9 cellular contexts compared by ENCODE assay signal in the genomic region with DNA sequence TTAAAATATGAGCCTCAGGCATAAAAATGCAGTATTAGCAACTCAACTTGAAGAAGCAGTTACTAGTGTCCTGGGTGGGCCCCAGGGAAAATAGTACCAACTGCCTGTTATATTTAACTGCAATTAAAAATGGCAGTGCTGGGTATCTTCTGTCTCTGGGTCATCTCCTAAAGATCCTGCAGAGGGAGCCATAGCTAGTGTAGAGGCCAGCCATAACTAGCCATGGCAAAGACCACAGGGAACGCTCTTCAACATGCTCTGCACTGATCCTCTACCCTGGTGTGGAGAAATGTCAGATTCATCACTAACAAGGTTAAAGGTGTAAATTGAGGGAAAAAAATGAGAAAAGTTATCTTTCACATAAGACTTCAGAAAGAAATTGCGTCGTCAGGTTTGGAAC.
DNase-seq lines count a peak whose midpoint lies in the region; ATAC-seq, FAIRE-seq and TF ChIP-seq lines count a peak whose summit lies in the region.
"Had no signal": no experiment of that assay in that cellular context is flagged by ENCODE, and none has a peak within 500 bp of the region (broad histone marks: within the 10 kb centered on the region; RNA-seq: fewer than 3 reads in every experiment).

No MANE protein-coding gene starts in this region.

- no peaks in the 10 kb centered on the region for H3K9me1 ChIP-seq in K562 (ENCODE audit: control insufficient read depth, insufficient read depth, low read length)

- POLR2A ChIA-PET in K562 (lab: Yijun Ruan, JAX): interaction anchor here (0.7 kb wide), 1 partner anchor 344 kb away, joined by 3 read pairs; no protein-coding TSS in a partner anchor

- no peak overlapping the region for H2BK15ac ChIP-seq in mesendoderm (replicated peaks; ENCODE audit: low read depth)

- no peaks in the 10 kb centered on the region for H3K4me1 ChIP-seq in DOHH2 (ENCODE audit: control insufficient read depth, low read length)
- no peaks in the 10 kb centered on the region for H3K4me1 ChIP-seq in K562 (replicated peaks in 1 of 2; ENCODE audit: control insufficient read depth in 2 of 2, insufficient read depth in 2 of 2, low read length in 2 of 2)
- H3K4me1 ChIP-seq in mesendoderm (ENCODE audit: control insufficient read depth, low read depth, low read length): peaks cover 2% of the 10 kb centered on the region
- no peaks in the 10 kb centered on the region for H3K4me1 ChIP-seq in ovary (ENCODE audit: insufficient read depth)

- H3K4me2 ChIP-seq in DOHH2 (ENCODE audit: low read length): no peak overlapping the region
- no peak overlapping the region for H3K4me2 ChIP-seq in K562 (ENCODE audit: insufficient read depth, low read length)
- no peak overlapping the region for H3K4me2 ChIP-seq in mesendoderm (ENCODE audit: low read length)

- H2AFZ ChIP-seq in K562 (ENCODE audit: low read depth, low read length): no peak overlapping the region

- TF ChIP-seq CTCF in DOHH2 (IDR thresholded peaks at IDR 0.05; ENCODE audit: low read depth, low read length, poor library complexity, severe bottlenecking) (peak; percentile 44), K562 (IDR thresholded peaks at IDR 0.05 in 2 of 3, conservative IDR thresholded peaks at IDR 0.05 in 1 of 3; ENCODE audit: insufficient read depth in 2 of 3, low read depth in 1 of 3, low read length in 3 of 3) (0 out of 6 replicates have a peak, but pooled peaks of 2 of the 3 experiments have one; percentile 16 to 19), ovary (IDR thresholded peaks at IDR 0.05) (no peak)

- no peak overlapping the region for H4K5ac ChIP-seq in mesendoderm (ENCODE audit: low read length)

- 0% methylated on average over 3 of the region's 3 CpGs for WGBS in K562 (ENCODE audit: insufficient coverage, low coverage, missing lambda C conversion rate)
- no CpG with 5 or more reads among the region's 3 CpGs for WGBS in mesendoderm (ENCODE audit: extremely low coverage, insufficient coverage, low lambda C conversion rate)
- WGBS in ovary, 3 donors: 65 to 78% (median 67%) methylated on average over 3 of the region's 3 CpGs

- H3K79me2 ChIP-seq in DOHH2 (ENCODE audit: control insufficient read depth, low read length) (no peaks in the 10 kb centered on the region), K562 (ENCODE audit: control insufficient read depth, insufficient read depth, low read length) (no peaks in the 10 kb centered on the region), mesendoderm (ENCODE audit: control insufficient read depth, insufficient read depth, low read length) (no peaks in the 10 kb centered on the region)

- H4K8ac ChIP-seq in mesendoderm (ENCODE audit: low read depth, low read length): no peak overlapping the region

- TF ChIP-seq EP300 in K562 (IDR thresholded peaks at IDR 0.05; ENCODE audit: low read length) (no peak), ovary (IDR thresholded peaks at IDR 0.05) (no peak)

- CTCF ChIA-PET in K562 (lab: Yijun Ruan, JAX; ENCODE audit: low intra/inter-chr PET ratio): no interaction called here

- TF ChIP-seq RAD21 in K562 (CRISPR knock-in tag; conservative IDR thresholded peaks at IDR 0.05 in 1 of 2, IDR thresholded peaks at IDR 0.05 in 1 of 2): peak in 1 of 2 experiments; percentile 29; a peak in 1 of 4 replicates

- TF ChIP-seq POLR2A in K562 (conservative IDR thresholded peaks at IDR 0.05): no peak
- no peak for TF ChIP-seq POLR2A in ovary (IDR thresholded peaks at IDR 0.05)

- H3K23ac ChIP-seq in mesendoderm (ENCODE audit: low read length): no peak overlapping the region

- intact Hi-C loops in K562 (cut with micrococcal nuclease) (no loop called here), ovary (cut with DNase I) (no loop called here)

- no peak overlapping the region for H3K4ac ChIP-seq in mesendoderm (ENCODE audit: low read depth, low read length)

- no peak overlapping the region for H2BK5ac ChIP-seq in mesendoderm (ENCODE audit: low read length)

- DNase-seq in LHCN-M2 (ENCODE audit: low read depth): peak; percentile 19
- peak; percentile 3 to 7 (median 6) for DNase-seq in K562 (ENCODE audit: extremely low read depth in 1 of 4, low spot score in 3 of 4)
- peak; percentile 62 for DNase-seq in mesendoderm
- no peak for DNase-seq in central memory CD4-positive, alpha-beta T cell
- DNase-seq in ovary: no peak
- DNase-seq: NCI-H1694 had no signal

- no peaks in the 10 kb centered on the region for H3K9me2 ChIP-seq in DOHH2 (replicated peaks; ENCODE audit: control insufficient read depth, low read length)

- no peak overlapping the region for H3K9ac ChIP-seq in K562 (ENCODE audit: insufficient read depth in 1 of 2, low read depth in 2 of 2, low read length in 2 of 2)
- H3K9ac ChIP-seq in mesendoderm (ENCODE audit: low read length): no peak overlapping the region

- H3K27ac ChIP-seq in DOHH2 (ENCODE audit: low read depth, low read length) (no peak overlapping the region), K562 (ENCODE audit: extremely low read depth, low read depth, low read length) (no peak overlapping the region), mesendoderm (ENCODE audit: low read depth, low read length) (no peak overlapping the region), ovary (no peak overlapping the region)

- H3K9me3 ChIP-seq in DOHH2 (ENCODE audit: control insufficient read depth, insufficient read depth, low read length) (no peaks in the 10 kb centered on the region), K562 (replicated peaks; ENCODE audit: control insufficient read depth, insufficient read depth, low read depth, low read length) (no peaks in the 10 kb centered on the region), ovary (peaks cover 0 to 11% of the 10 kb centered on the region in 2 donors)

- BruUV-seq in K562 (replicated peaks; lab: Mats Ljungman, UMichigan): no TSS peak

- ATAC-seq in K562: peak; percentile 47; the same call in 1 of the 3 replicates
- ATAC-seq in HG03097 (IDR thresholded peaks at IDR 0.05; ENCODE audit: low FRiP score, unreplicated experiment): no peak

- no peak overlapping the region for H3K56ac ChIP-seq in mesendoderm (ENCODE audit: low read length)

- H2AK5ac ChIP-seq in mesendoderm (ENCODE audit: low read length): no peak overlapping the region

- in situ Hi-C loops in K562 (cut with MboI): no loop called here

- H2BK120ac ChIP-seq in mesendoderm (ENCODE audit: low read depth, low read length): no peak overlapping the region

- H3K79me1 ChIP-seq in mesendoderm (ENCODE audit: low read length): no peaks in the 10 kb centered on the region

- H3K4me3 ChIP-seq in DOHH2 (ENCODE audit: low read length) (no peak overlapping the region), K562 (no peak overlapping the region), mesendoderm (ENCODE audit: low read length) (no peak overlapping the region), ovary (no peak overlapping the region)

- no peak for FAIRE-seq in K562 (lab: Jason Lieb, UNC)
- FAIRE-seq: GM18507 had no signal

- H4K20me1 ChIP-seq in DOHH2 (ENCODE audit: control insufficient read depth, insufficient read depth, low read depth, low read length): no peaks in the 10 kb centered on the region
- no peaks in the 10 kb centered on the region for H4K20me1 ChIP-seq in K562 (replicated peaks; ENCODE audit: control insufficient read depth, insufficient read depth, low read length)

- no peak overlapping the region for H3K18ac ChIP-seq in mesendoderm (ENCODE audit: low read length)

- H3K27me3 ChIP-seq in DOHH2 (ENCODE audit: control insufficient read depth, low read length) (no peaks in the 10 kb centered on the region), K562 (ENCODE audit: control insufficient read depth in 2 of 2, insufficient read depth in 2 of 2, low read length in 2 of 2) (no peaks in the 10 kb centered on the region), mesendoderm (ENCODE audit: insufficient read depth, low read length, poor library complexity) (no peaks in the 10 kb centered on the region), ovary (no peaks in the 10 kb centered on the region)

- H3K36me3 ChIP-seq in DOHH2 (ENCODE audit: control insufficient read depth, low read length): no peaks in the 10 kb centered on the region
- H3K36me3 ChIP-seq in K562 (ENCODE audit: control insufficient read depth, insufficient read depth, low read length): no peaks in the 10 kb centered on the region
- no peaks in the 10 kb centered on the region for H3K36me3 ChIP-seq in mesendoderm (ENCODE audit: control insufficient read depth, insufficient read depth, low read length)
- H3K36me3 ChIP-seq in ovary: no peaks in the 10 kb centered on the region

- no peaks in the 10 kb centered on the region for H3F3A ChIP-seq in DOHH2 (ENCODE audit: control insufficient read depth, insufficient read depth)

TF ChIP-seq in K562, 482 proteins besides CTCF, POLR2A, EP300 and RAD21:
- TF ChIP-seq PURB (CRISPR knock-in tag; IDR thresholded peaks at IDR 0.05; ENCODE audit: low read depth) (no peak), MEIS2 (IDR thresholded peaks at IDR 0.05; ENCODE audit: partially characterized antibody) (no peak), IFI16 (CRISPR knock-in tag; IDR thresholded peaks at IDR 0.05) (no peak), ZNF212 (CRISPR knock-in tag; IDR thresholded peaks at IDR 0.05) (no peak), ZNF347 (CRISPR knock-in tag; IDR thresholded peaks at IDR 0.05; ENCODE audit: low read depth) (no peak), NFXL1 (CRISPR knock-in tag; IDR thresholded peaks at IDR 0.05) (no peak), NFE2 (IDR thresholded peaks at IDR 0.05; ENCODE audit: low read depth) (no peak)

Comparison
In these comparisons a context has a peak if more than half of its experiments do, and no peak if none do; other contexts are left out.
1. CTCF ChIP-seq: peak in DOHH2 (single experiment) and K562 (2 of 3); none in ovary (0 of 3).
2. DNase-seq: peak in LHCN-M2 (single experiment), K562 (4 of 4) and mesendoderm (single experiment); none in central memory CD4-positive, alpha-beta T cell (single experiment) and ovary (0 of 5).